Comparison of ENCODE assay signal across 15 cellular contexts in the genomic region with DNA sequence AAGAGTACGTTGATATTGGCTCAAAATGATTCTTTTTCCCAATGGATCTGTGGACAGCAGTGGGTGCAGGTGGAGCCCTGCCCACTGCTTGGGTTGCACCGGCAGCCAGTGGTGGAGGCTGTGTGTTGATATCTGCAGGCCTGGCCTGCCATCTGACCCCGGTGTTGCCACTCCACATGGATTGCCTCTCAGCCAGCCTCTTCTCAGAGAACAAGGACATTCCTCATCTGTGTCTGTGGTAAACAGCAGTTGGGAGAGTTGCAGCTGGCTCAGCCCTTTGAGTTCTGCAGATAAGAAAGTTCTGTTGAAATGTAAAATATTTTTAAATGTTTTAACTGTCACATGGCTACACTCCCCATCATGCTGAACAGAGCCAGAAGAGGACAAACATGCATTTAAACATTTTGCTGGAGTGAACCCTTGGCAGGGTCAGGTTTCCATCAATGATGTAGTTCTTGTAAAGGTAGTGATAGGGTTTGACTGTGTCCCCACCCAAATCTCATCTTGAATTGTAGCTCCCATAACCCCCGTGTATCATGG.
A peak's percentile ranks its signal among the peaks of the same experiment; 100 is the strongest.
DNase-seq lines count a peak whose midpoint lies in the region; ATAC-seq and TF ChIP-seq lines count a peak whose summit lies in the region.
"Had no signal": no experiment of that assay in that cellular context is flagged by ENCODE, and none has a peak within 500 bp of the region (broad histone marks: within the 10 kb centered on the region; RNA-seq: fewer than 3 reads in every experiment).

No MANE protein-coding gene starts in this region.

- H3K9ac ChIP-seq in adipocyte (ENCODE audit: low read length) (peak overlapping the region; percentile 56), mesenchymal stem cell (ENCODE audit: low read length) (no peak overlapping the region)

- H3K4me1 ChIP-seq in adipocyte (ENCODE audit: control insufficient read depth, insufficient read depth, low read length), result peaks cover 36% of the 10 kb centered on the region
- peaks cover 2% of the 10 kb centered on the region for H3K4me1 ChIP-seq in mesenchymal stem cell (ENCODE audit: control insufficient read depth, insufficient read depth, low read depth, low read length)
- no peaks in the 10 kb centered on the region for H3K4me1 ChIP-seq in thyroid gland

- H3K9me3 Mint-ChIP-seq in activated CD4-positive, alpha-beta memory T cell treated with anti-CD3 and anti-CD28 coated beads for 36 hours, result no peaks in the 10 kb centered on the region
- H3K9me3 Mint-ChIP-seq in stimulated activated naive CD8-positive, alpha-beta T cell treated with anti-CD3 and anti-CD28 coated beads, Interleukin-15, amount 100 ng/mL, for 72 hours, result no peaks in the 10 kb centered on the region

- intact Hi-C loops in thyroid gland (cut with DNase I), result no loop called here
- intact Hi-C loops in activated CD4-positive, alpha-beta memory T cell treated with anti-CD3 and anti-CD28 coated beads for 36 hours (cut with micrococcal nuclease), result no loop called here

- no peak overlapping the region for H3K14ac ChIP-seq in mesenchymal stem cell (ENCODE audit: low read length in 2 of 2)

- H3K27ac ChIP-seq in mesenchymal stem cell (ENCODE audit: low read length, poor library complexity, severe bottlenecking), result no peak overlapping the region
- peak overlapping the region in 2 of 3 donors; percentile 33 to 43 for H3K27ac ChIP-seq in thyroid gland
- H3K27ac ChIP-seq: neutrophil had no signal

- no peak overlapping the region for H2AK5ac ChIP-seq in mesenchymal stem cell (ENCODE audit: low read length, severe bottlenecking)

- H3K9me3 ChIP-seq in adipocyte (ENCODE audit: control insufficient read depth, low read length) (no peaks in the 10 kb centered on the region), mesenchymal stem cell (ENCODE audit: control insufficient read depth, low read length) (no peaks in the 10 kb centered on the region), thyroid gland (no peaks in the 10 kb centered on the region)
- H3K9me3 ChIP-seq: neutrophil had no signal

- no peak overlapping the region for H3K4me3 Mint-ChIP-seq in activated CD4-positive, alpha-beta memory T cell treated with anti-CD3 and anti-CD28 coated beads for 36 hours
- no peak overlapping the region for H3K4me3 Mint-ChIP-seq in stimulated activated naive CD8-positive, alpha-beta T cell treated with anti-CD3 and anti-CD28 coated beads, Interleukin-15, amount 100 ng/mL, for 72 hours

- H3K27me3 ChIP-seq in adipocyte (replicated peaks; ENCODE audit: control insufficient read depth, insufficient read depth, low read length) (no peaks in the 10 kb centered on the region), mesenchymal stem cell (ENCODE audit: control insufficient read depth in 1 of 2, insufficient read depth in 1 of 2, low read length in 2 of 2) (no peaks in the 10 kb centered on the region), thyroid gland (no peaks in the 10 kb centered on the region)
- H3K27me3 ChIP-seq: neutrophil had no signal

- no peak for ATAC-seq in stimulated activated naive CD8-positive, alpha-beta T cell treated with anti-CD3 and anti-CD28 coated beads, Interleukin-15, amount 100 ng/mL, for 72 hours
- ATAC-seq: HCT116 had no signal

- H4K91ac ChIP-seq in mesenchymal stem cell (ENCODE audit: low read length), result no peak overlapping the region

- H3K4me3 ChIP-seq in adipocyte (ENCODE audit: low read length) (no peak overlapping the region), fibroblast of villous mesenchyme (ENCODE audit: low read depth, low read length) (no peak overlapping the region), mesenchymal stem cell (ENCODE audit: insufficient read depth in 1 of 2, low read depth in 1 of 2, low read length in 2 of 2) (no peak overlapping the region), thyroid gland (replicated peaks in 1 of 3) (no peak overlapping the region)

- no peak overlapping the region for H3K4ac ChIP-seq in mesenchymal stem cell (ENCODE audit: low read depth in 1 of 2, low read length in 2 of 2)

- no peak overlapping the region for H2AFZ ChIP-seq in mesenchymal stem cell (ENCODE audit: low read depth, low read length)

- no peak for TF ChIP-seq POLR2A in thyroid gland (IDR thresholded peaks at IDR 0.05)

- no peak overlapping the region for H2BK15ac ChIP-seq in mesenchymal stem cell (ENCODE audit: low read depth, poor library complexity, severe bottlenecking)

- TF ChIP-seq CTCF in fibroblast of villous mesenchyme (IDR thresholded peaks at IDR 0.05; ENCODE audit: insufficient read depth, low read depth, low read length) (no peak), thyroid gland (IDR thresholded peaks at IDR 0.05) (no peak)

- H3K36me3 ChIP-seq in adipocyte (ENCODE audit: control insufficient read depth, insufficient read depth, low read length, severe bottlenecking) (no peaks in the 10 kb centered on the region), mesenchymal stem cell (ENCODE audit: control insufficient read depth in 1 of 2, insufficient read depth in 2 of 2, low read depth in 1 of 2, low read length in 2 of 2) (no peaks in the 10 kb centered on the region), thyroid gland (no peaks in the 10 kb centered on the region)
- H3K36me3 ChIP-seq: neutrophil had no signal

- WGBS in mesenchymal stem cell, result 48% methylated on average over 3 of the region's 4 CpGs
- 13 to 35% methylated on average over 4 of the region's 4 CpGs for WGBS in thyroid gland, 2 donors

- H3K4me2 ChIP-seq in mesenchymal stem cell (ENCODE audit: low read length, poor library complexity, severe bottlenecking), result no peak overlapping the region

- DNase-seq in adipocyte (ENCODE audit: low read depth), result no peak
- DNase-seq in fibroblast of villous mesenchyme (ENCODE audit: low read depth), result peak; percentile 84
- DNase-seq in mesenchymal stem cell, result peak; percentile 52
- peak; percentile 29 to 58 for DNase-seq in thyroid gland
- no peak for DNase-seq in DMS53 (lab: John Stamatoyannopoulos, UW)
- no peak for DNase-seq in cerebellum (ENCODE audit: low spot score)
- no peak for DNase-seq in activated CD4-positive, alpha-beta memory T cell treated with anti-CD3 and anti-CD28 coated beads for 36 hours
- no peak for DNase-seq in stimulated activated naive CD8-positive, alpha-beta T cell treated with anti-CD3 and anti-CD28 coated beads, Interleukin-15, amount 100 ng/mL, for 72 hours
- DNase-seq: activated CD4-positive, alpha-beta T cell treated with anti-CD3 and anti-CD28 coated beads, Interleukin-2, amount 50 U/mL, for 1 hour; activated effector memory CD4-positive, alpha-beta T cell treated with anti-CD3 and anti-CD28 coated beads, Interleukin-2, amount 50 U/mL, for 16 hours; cerebellar nuclear complex; NCI-H1048; NCI-H226 had no signal

- CTCF ChIA-PET in activated CD4-positive, alpha-beta memory T cell treated with anti-CD3 and anti-CD28 coated beads for 36 hours (lab: Charles Lee), result no interaction called here

- POLR2A ChIA-PET in activated CD4-positive, alpha-beta memory T cell treated with anti-CD3 and anti-CD28 coated beads for 36 hours (lab: Charles Lee), result no interaction called here

- H3K27me3 Mint-ChIP-seq in activated CD4-positive, alpha-beta memory T cell treated with anti-CD3 and anti-CD28 coated beads for 36 hours, result peaks cover 12% of the 10 kb centered on the region
- peaks cover 10% of the 10 kb centered on the region for H3K27me3 Mint-ChIP-seq in stimulated activated naive CD8-positive, alpha-beta T cell treated with anti-CD3 and anti-CD28 coated beads, Interleukin-15, amount 100 ng/mL, for 72 hours

- H3K79me1 ChIP-seq in mesenchymal stem cell (replicated peaks; ENCODE audit: low read length, poor library complexity, severe bottlenecking), result no peaks in the 10 kb centered on the region

- H3K27ac Mint-ChIP-seq in activated CD4-positive, alpha-beta memory T cell treated with anti-CD3 and anti-CD28 coated beads for 36 hours, result no peak overlapping the region
- no peak overlapping the region for H3K27ac Mint-ChIP-seq in stimulated activated naive CD8-positive, alpha-beta T cell treated with anti-CD3 and anti-CD28 coated beads, Interleukin-15, amount 100 ng/mL, for 72 hours

- no peak overlapping the region for H3K23ac ChIP-seq in mesenchymal stem cell (ENCODE audit: low read length in 2 of 2)

- H3K18ac ChIP-seq in mesenchymal stem cell (ENCODE audit: low read depth in 1 of 2, low read length in 2 of 2), result peak overlapping the region in 1 of 2 experiments; percentile 13

- no peak overlapping the region for H2BK120ac ChIP-seq in mesenchymal stem cell (ENCODE audit: low read depth, low read length)

- no peak overlapping the region for H4K8ac ChIP-seq in mesenchymal stem cell (ENCODE audit: low read length)

- H2BK12ac ChIP-seq in mesenchymal stem cell (ENCODE audit: low read length in 2 of 2), result peak overlapping the region in 1 of 2 experiments; percentile 8

- H3K4me1 Mint-ChIP-seq in activated CD4-positive, alpha-beta memory T cell treated with anti-CD3 and anti-CD28 coated beads for 36 hours (ENCODE audit: low read depth), result no peaks in the 10 kb centered on the region
- no peaks in the 10 kb centered on the region for H3K4me1 Mint-ChIP-seq in stimulated activated naive CD8-positive, alpha-beta T cell treated with anti-CD3 and anti-CD28 coated beads, Interleukin-15, amount 100 ng/mL, for 72 hours

- H2BK5ac ChIP-seq in mesenchymal stem cell (ENCODE audit: low read depth, low read length, poor library complexity, severe bottlenecking), result no peak overlapping the region

- H3K36me3 Mint-ChIP-seq in activated CD4-positive, alpha-beta memory T cell treated with anti-CD3 and anti-CD28 coated beads for 36 hours, result no peaks in the 10 kb centered on the region

Comparison
In these comparisons a context has a peak if more than half of its experiments do, and no peak if none do; other contexts are left out.
1. DNase-seq: peak in fibroblast of villous mesenchyme (single experiment), mesenchymal stem cell (single experiment) and thyroid gland (2 of 2); none in adipocyte (single experiment), DMS53 (single experiment), cerebellum (single experiment), activated CD4-positive, alpha-beta memory T cell treated with anti-CD3 and anti-CD28 coated beads for 36 hours (single experiment) and stimulated activated naive CD8-positive, alpha-beta T cell treated with anti-CD3 and anti-CD28 coated beads, Interleukin-15, amount 100 ng/mL, for 72 hours (0 of 2).